ENCODE assay signal across 11 cellular contexts in the genomic region with DNA sequence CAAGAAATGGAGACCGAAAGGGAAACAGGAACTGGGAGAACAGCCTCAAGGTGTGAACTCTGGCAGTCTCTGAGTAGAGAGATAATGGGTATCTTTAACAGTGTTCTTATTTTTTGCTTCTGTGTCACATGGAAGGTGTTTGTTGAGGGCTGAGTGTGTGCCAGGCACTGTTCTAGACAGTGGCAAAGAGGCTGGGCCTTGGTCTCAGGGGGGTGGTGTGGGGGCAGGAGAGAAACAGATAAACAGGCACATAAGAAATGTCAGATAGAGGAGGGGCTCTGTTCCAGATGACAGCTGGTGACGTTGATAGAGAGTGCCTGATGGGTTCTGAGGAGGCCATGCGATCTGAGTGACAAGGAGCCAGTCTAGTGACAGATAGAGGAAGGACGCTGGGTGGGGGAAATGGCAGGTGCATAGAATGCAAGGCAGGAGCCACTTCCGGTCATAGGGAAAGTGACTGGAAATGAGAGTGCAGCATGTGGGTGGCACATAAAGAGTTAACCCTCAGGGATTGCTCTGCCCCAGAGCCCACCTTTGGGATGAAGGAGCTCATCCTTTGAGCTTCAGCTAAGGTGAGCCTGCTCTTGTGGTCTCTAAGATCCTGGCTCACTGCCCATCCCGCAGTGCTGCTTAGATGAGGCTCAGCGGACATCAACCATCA. TPM values are rescaled to one million over a fixed set of nuclear protein-coding genes. Genes with fewer than 3 reads are reported as not detected.
DNase-seq lines count a peak whose midpoint lies in the region; ATAC-seq and TF ChIP-seq lines count a peak whose summit lies in the region.
"Had no signal": no experiment of that assay in that cellular context is flagged by ENCODE, and none has a peak within 500 bp of the region (broad histone marks: within the 10 kb centered on the region; RNA-seq: fewer than 3 reads in every experiment).

No MANE protein-coding gene starts in this region.

- H3K36me3 Mint-ChIP-seq in IgD-negative memory B cell = peaks cover 6% of the 10 kb centered on the region

- no peak overlapping the region for H3K4me3 ChIP-seq in lower leg skin (ENCODE audit: low read depth, poor library complexity, severe bottlenecking)

- H3K27me3 Mint-ChIP-seq in IgD-negative memory B cell = peaks cover 3% of the 10 kb centered on the region

- H3K9me3 Mint-ChIP-seq in IgD-negative memory B cell = no peaks in the 10 kb centered on the region
- H3K9me3 Mint-ChIP-seq: CD8-positive, alpha-beta memory T cell had no signal

- no peak for TF ChIP-seq POLR2A in lower leg skin (IDR thresholded peaks at IDR 0.05)

- peaks cover 22 to 34% (median 32%) of the 10 kb centered on the region in 3 donors for H3K4me1 Mint-ChIP-seq in IgD-negative memory B cell

- TF ChIP-seq CTCF in GM10266 (IDR thresholded peaks at IDR 0.05; ENCODE audit: control insufficient read depth, insufficient read depth, low read depth, missing control alignments) (no peak), lower leg skin (IDR thresholded peaks at IDR 0.05) (no peak)

- H3K4me3 Mint-ChIP-seq in IgD-negative memory B cell = peak overlapping the region in 3 of 4 donors; percentile 27 to 43 (median 27)
- H3K4me3 Mint-ChIP-seq: CD8-positive, alpha-beta memory T cell had no signal

- ATAC-seq in GM21447 (IDR thresholded peaks at IDR 0.05; ENCODE audit: unreplicated experiment) = peak; percentile 85
- ATAC-seq in left ventricle myocardium superior = peak; percentile 88
- no peak for ATAC-seq in GM21367 (IDR thresholded peaks at IDR 0.05; ENCODE audit: unreplicated experiment)

- DNase-seq in GM10266 (ENCODE audit: extremely low spot score) (peak; percentile 55), left ventricle myocardium superior (peak; percentile 71), lower leg skin (ENCODE audit: low spot score in 2 of 2) (no peak), NCI-H146 treated with DMSO at 0.1 percent for 48 hours (lab: John Stamatoyannopoulos, UW; ENCODE audit: unreplicated experiment) (no peak), NCI-H187 treated with DMSO at 0.1 percent for 48 hours (lab: John Stamatoyannopoulos, UW) (no peak)
- DNase-seq: activated CD4-positive, alpha-beta T cell treated with anti-CD3 and anti-CD28 coated beads, Interleukin-2, amount 50 U/mL, for 4 hours; CD8-positive, alpha-beta memory T cell; NCI-H446 treated with DMSO at 0.1 percent for 48 hours had no signal

- WGBS in lower leg skin, 2 donors = 68 to 76% methylated on average over 7 of the region's 7 CpGs

- intact Hi-C loops in left ventricle myocardium superior (cut with micrococcal nuclease) = no loop called here
- intact Hi-C loops in lower leg skin (cut with DNase I; ENCODE audit: low total_unique reads) = no loop called here

- peak overlapping the region in 1 of 3 donors; percentile 65 for H3K27ac Mint-ChIP-seq in IgD-negative memory B cell
- H3K27ac Mint-ChIP-seq: CD8-positive, alpha-beta memory T cell had no signal

RNA-seq across cellular contexts. Expression of gene EPN2, which starts 33.9 kb away (rescaled TPM):
- polyA plus RNA-seq in IgD-negative memory B cell = 16.4 TPM
- 94.5 TPM for total RNA-seq in left ventricle myocardium superior
- 100 to 1,000 TPM in 2 of 4 donors, 10 to 100 TPM in 2; 69.4 to 251 (median 96.3) TPM for total RNA-seq in lower leg skin

Comparison
In these comparisons a context has a peak if more than half of its experiments do, and no peak if none do; other contexts are left out.
1. DNase-seq: peak in GM10266 (single experiment) and left ventricle myocardium superior (single experiment); none in lower leg skin (0 of 2), NCI-H146 treated with DMSO at 0.1 percent for 48 hours (single experiment) and NCI-H187 treated with DMSO at 0.1 percent for 48 hours (single experiment).